ENCODE assay signal across 31 cellular contexts in the genomic region with DNA sequence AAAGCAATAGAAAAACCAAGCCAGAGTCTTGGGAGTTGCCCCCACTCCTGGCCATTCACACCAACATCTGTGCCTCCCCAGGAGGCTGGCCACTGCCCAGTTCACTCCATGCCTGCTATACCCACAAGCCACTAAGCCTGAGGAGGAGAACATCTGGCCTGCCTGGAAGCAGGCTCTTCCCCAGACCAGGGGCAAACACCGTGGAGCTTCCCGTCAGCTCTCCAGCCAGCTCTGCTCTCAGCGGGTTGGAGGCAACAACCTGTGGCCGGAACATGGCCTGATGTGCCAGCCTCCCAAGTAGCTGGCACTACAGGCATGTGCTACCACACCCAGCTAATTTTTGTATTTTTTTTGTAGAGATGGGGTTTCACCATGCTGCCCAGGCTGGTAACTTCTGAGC. TPM values are rescaled to one million over a fixed set of nuclear protein-coding genes. Genes with fewer than 3 reads are reported as not detected.
"Had no signal": no experiment of that assay in that cellular context is flagged by ENCODE, and none has a peak within 500 bp of the region (broad histone marks: within the 10 kb centered on the region; RNA-seq: fewer than 3 reads in every experiment).

No MANE protein-coding gene starts in this region.

- H3K27ac ChIP-seq: PC-9, SJCRH30, SK-N-MC, WERI-Rb-1 had no signal

- H3K27me3 ChIP-seq: SJCRH30 had no signal

- H3K9me3 Mint-ChIP-seq: activated CD4-positive, alpha-beta T cell treated with anti-CD3 and anti-CD28 coated beads, Interleukin-2, amount 10 ng/mL, durations not matched to agents 24 days and 14 days; activated naive CD8-positive, alpha-beta T cell treated with anti-CD3 and anti-CD28 coated beads, Interleukin-2, amount 50 U/mL, for 24 hours; activated T-cell treated with anti-CD3 and anti-CD28 coated beads, Interleukin-2, amount 50 U/mL, for 4 hours had no signal

- H3K27me3 Mint-ChIP-seq: activated CD4-positive, alpha-beta T cell treated with anti-CD3 and anti-CD28 coated beads, Interleukin-2, amount 10 ng/mL, durations not matched to agents 24 days and 14 days; activated CD8-positive, alpha-beta T cell treated with anti-CD3 and anti-CD28 coated beads for 36 hours; activated naive CD4-positive, alpha-beta T cell treated with anti-CD3 and anti-CD28 coated beads, Interleukin-2, amount 10 ng/mL, durations not matched to agents 7 days and 5 days; activated naive CD8-positive, alpha-beta T cell; activated naive CD8-positive, alpha-beta T cell treated with anti-CD3 and anti-CD28 coated beads, Interleukin-2, amount 50 U/mL, for 24 hours had no signal

- H3K36me3 ChIP-seq: SJCRH30 had no signal

- H2AFZ ChIP-seq: PC-9 had no signal

- H3K36me3 Mint-ChIP-seq: activated naive CD8-positive, alpha-beta T cell; brain had no signal

- ATAC-seq: activated CD8-positive, alpha-beta T cell treated with anti-CD3 and anti-CD28 coated beads for 36 hours; activated naive CD8-positive, alpha-beta T cell treated with anti-CD3 and anti-CD28 coated beads, Interleukin-2, amount 50 U/mL, for 24 hours; activated T-cell treated with anti-CD3 and anti-CD28 coated beads, Interleukin-2, amount 50 U/mL, for 4 hours had no signal

- H3K27ac Mint-ChIP-seq: activated CD4-positive, alpha-beta T cell treated with anti-CD3 and anti-CD28 coated beads, Interleukin-2, amount 10 ng/mL, durations not matched to agents 24 days and 14 days; activated CD8-positive, alpha-beta T cell treated with anti-CD3 and anti-CD28 coated beads for 36 hours; activated naive CD4-positive, alpha-beta T cell treated with anti-CD3 and anti-CD28 coated beads, Interleukin-2, amount 10 ng/mL, durations not matched to agents 7 days and 5 days; activated naive CD8-positive, alpha-beta T cell; activated naive CD8-positive, alpha-beta T cell treated with anti-CD3 and anti-CD28 coated beads, Interleukin-2, amount 50 U/mL, for 24 hours; activated T-helper 1 cell treated with anti-CD3 and anti-CD28 coated beads, Interleukin-12 subunit alpha, Interleukin-12 subunit beta, Interleukin-2, Interleukin-4 antibody, amounts not matched to agents 30 ng/mL and 10 ng/mL and 1 ng/mL, durations not matched to agents 14 hours and 24 hours and 36 hours; brain had no signal

- H3K4me1 Mint-ChIP-seq: activated CD4-positive, alpha-beta T cell treated with anti-CD3 and anti-CD28 coated beads, Interleukin-2, amount 10 ng/mL, durations not matched to agents 24 days and 14 days; activated naive CD4-positive, alpha-beta T cell treated with anti-CD3 and anti-CD28 coated beads, Interleukin-2, amount 10 ng/mL, durations not matched to agents 7 days and 5 days; activated naive CD8-positive, alpha-beta T cell treated with anti-CD3 and anti-CD28 coated beads, Interleukin-2, amount 50 U/mL, for 24 hours; brain had no signal

- H3K9me3 ChIP-seq: SJCRH30 had no signal

- H3K4me3 ChIP-seq: PC-9, SJCRH30, SK-N-MC had no signal

- H3K4me2 ChIP-seq: PC-9 had no signal

- H3K4me1 ChIP-seq: SJCRH30 had no signal

- DNase-seq: activated CD4-positive, alpha-beta T cell treated with anti-CD3 and anti-CD28 coated beads, Interleukin-2, amount 10 ng/mL, durations not matched to agents 24 days and 14 days; activated CD4-positive, alpha-beta T cell treated with anti-CD3 and anti-CD28 coated beads, Interleukin-2, amount 50 U/mL, for 4 hours; activated CD8-positive, alpha-beta memory T cell treated with anti-CD3 and anti-CD28 coated beads, Interleukin-2, amount 50 U/mL, for 4 hours; activated CD8-positive, alpha-beta T cell treated with anti-CD3 and anti-CD28 coated beads for 36 hours; activated gamma-delta T cell treated with Interleukin-2 at 50 U/mL for 16 hours; activated naive CD4-positive, alpha-beta T cell treated with anti-CD3 and anti-CD28 coated beads, Interleukin-2, amount 10 ng/mL, durations not matched to agents 7 days and 5 days; activated naive CD8-positive, alpha-beta T cell treated with anti-CD3 and anti-CD28 coated beads, Interleukin-2, amount 50 U/mL, for 24 hours; activated T-cell treated with anti-CD3 and anti-CD28 coated beads for 4 hours; activated T-cell treated with anti-CD3 and anti-CD28 coated beads, Interleukin-2, amount 50 U/mL, for 4 hours; anterior cingulate cortex; central memory CD4-positive, alpha-beta T cell; Karpas-422; KBM-7; NCI-H1048; NCI-H1105 treated with DMSO at 0.1 percent for 48 hours; NCI-H1436; NCI-H1694; NCI-H1930; NCI-H2081 treated with DMSO at 0.1 percent for 48 hours; NCI-H2171; NCI-H446; NCI-H510A treated with DMSO at 0.1 percent for 48 hours; PC-9; SHP77; SJCRH30; T1000; WERI-Rb-1 had no signal

- H3K4me3 Mint-ChIP-seq: activated CD4-positive, alpha-beta T cell treated with anti-CD3 and anti-CD28 coated beads, Interleukin-2, amount 10 ng/mL, durations not matched to agents 24 days and 14 days; activated CD8-positive, alpha-beta T cell treated with anti-CD3 and anti-CD28 coated beads for 36 hours; activated naive CD4-positive, alpha-beta T cell treated with anti-CD3 and anti-CD28 coated beads, Interleukin-2, amount 10 ng/mL, durations not matched to agents 7 days and 5 days; activated naive CD8-positive, alpha-beta T cell; activated naive CD8-positive, alpha-beta T cell treated with anti-CD3 and anti-CD28 coated beads, Interleukin-2, amount 50 U/mL, for 24 hours; activated T-cell treated with anti-CD3 and anti-CD28 coated beads, Interleukin-2, amount 50 U/mL, for 4 hours; activated T-helper 1 cell treated with anti-CD3 and anti-CD28 coated beads, Interleukin-12 subunit alpha, Interleukin-12 subunit beta, Interleukin-2, Interleukin-4 antibody, amounts not matched to agents 30 ng/mL and 10 ng/mL and 1 ng/mL, durations not matched to agents 14 hours and 24 hours and 36 hours; brain had no signal

RNA-seq across cellular contexts. Expression of a gene that starts 9.1 kb away (rescaled TPM):
- total RNA-seq: PC-9 had no signal
